ENCODE assay signal across 7 cellular contexts in the genomic region with DNA sequence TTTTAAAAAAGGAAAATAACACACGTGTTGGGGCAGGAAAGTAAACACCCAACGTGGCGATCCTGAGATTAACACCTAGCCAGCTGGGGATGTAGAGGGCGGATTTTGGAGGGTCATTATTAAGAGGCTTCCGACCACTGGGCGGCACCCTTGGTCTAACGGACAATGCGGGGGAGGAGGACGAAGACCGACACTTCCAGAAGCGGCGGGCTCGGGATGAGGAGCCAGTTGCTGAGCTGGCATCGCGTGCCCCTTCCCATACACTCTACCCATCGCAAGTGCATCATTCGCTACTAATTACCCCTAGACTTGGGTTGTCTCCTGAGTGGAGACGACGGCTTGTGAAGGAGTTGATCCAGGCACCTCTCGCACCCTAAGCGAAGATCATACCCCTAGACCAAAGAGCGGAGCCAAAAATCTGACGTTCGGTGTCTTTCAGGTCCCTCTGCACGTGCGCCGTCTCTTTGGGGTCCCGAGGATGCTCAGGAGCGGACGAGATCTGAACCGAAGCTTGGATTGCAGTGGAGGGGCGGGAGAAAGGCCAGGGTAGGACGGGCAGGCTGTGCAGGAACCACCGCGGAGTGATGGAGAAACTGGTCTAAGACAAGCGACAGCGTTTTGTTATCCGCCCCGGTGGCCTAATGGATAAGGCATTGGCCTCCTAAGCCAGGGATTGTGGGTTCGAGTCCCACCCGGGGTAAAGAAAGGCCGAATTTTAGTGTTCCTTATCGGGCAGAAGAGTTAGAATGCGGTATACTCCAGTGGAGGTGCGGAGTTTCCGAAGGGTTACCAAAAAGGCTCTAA. TPM values are rescaled to one million over a fixed set of nuclear protein-coding genes. Genes with fewer than 3 reads are reported as not detected.
DNase-seq lines count a peak whose midpoint lies in the region; ATAC-seq, FAIRE-seq and TF ChIP-seq lines count a peak whose summit lies in the region.

No MANE protein-coding gene starts in this region.

- intact Hi-C loops in K562 (cut with micrococcal nuclease), result loop anchor here (1.0 to 10.0 kb wide), 3 partner anchors 14 to 112 kb away; no protein-coding TSS in a partner anchor
- intact Hi-C loops in sigmoid colon (cut with DNase I), result loop anchor here (5.0 to 10.0 kb wide), 3 partner anchors 130 to 378 kb away; a partner anchor contains a TSS

- H3K27ac ChIP-seq in K562 (ENCODE audit: extremely low read depth, low read depth, low read length) (peak overlapping the region; percentile 81), iPS DF 6.9 (ENCODE audit: low read length) (no peak overlapping the region), sigmoid colon (peak overlapping the region; percentile 68 to 77 (median 74))

- TF ChIP-seq POLR2A in K562 (conservative IDR thresholded peaks at IDR 0.05) (no peak), sigmoid colon (IDR thresholded peaks at IDR 0.05) (no peak)

- POLR2A ChIA-PET in K562 (lab: Yijun Ruan, JAX), result interaction anchor here (0.5 to 1.3 kb wide), 3 partner anchors 9 to 86 kb away, joined by 3 to 6 read pairs (median 3); no protein-coding TSS in a partner anchor

- H3K27me3 ChIP-seq in K562 (ENCODE audit: control insufficient read depth in 2 of 2, insufficient read depth in 2 of 2, low read length in 2 of 2), result no peaks in the 10 kb centered on the region
- H3K27me3 ChIP-seq in iPS DF 6.9 (ENCODE audit: control insufficient read depth, insufficient read depth, low read length), result peaks cover 8% of the 10 kb centered on the region; the same call in 1 of the 2 replicates
- H3K27me3 ChIP-seq in sigmoid colon, result no peaks in the 10 kb centered on the region

- peaks cover 4% of the 10 kb centered on the region; the same call in 1 of the 2 replicates for H4K20me1 ChIP-seq in K562 (replicated peaks; ENCODE audit: control insufficient read depth, insufficient read depth, low read length)

- H3K4me3 ChIP-seq in K562, result peak overlapping the region; percentile 62
- H3K4me3 ChIP-seq in iPS DF 6.9 (ENCODE audit: low read length), result peak overlapping the region; percentile 60; the same call in 1 of the 2 replicates
- H3K4me3 ChIP-seq in sigmoid colon, result peak overlapping the region; percentile 34 to 52 (median 44)

- H2AFZ ChIP-seq in K562 (ENCODE audit: low read depth, low read length), result peak overlapping the region; percentile 95

- H3K4me1 ChIP-seq in K562 (replicated peaks in 1 of 2; ENCODE audit: control insufficient read depth in 2 of 2, insufficient read depth in 2 of 2, low read length in 2 of 2) (peaks cover 2 to 36% of the 10 kb centered on the region in 2 experiments; a peak in 3 of 5 replicates), iPS DF 6.9 (ENCODE audit: control insufficient read depth, insufficient read depth, low read length) (peaks cover 1% of the 10 kb centered on the region), sigmoid colon (peaks cover 0 to 31% (median 26%) of the 10 kb centered on the region in 4 donors)

- no peaks in the 10 kb centered on the region for H3K9me1 ChIP-seq in K562 (ENCODE audit: control insufficient read depth, insufficient read depth, low read length)

- H3K36me3 ChIP-seq in K562 (ENCODE audit: control insufficient read depth, insufficient read depth, low read length) (no peaks in the 10 kb centered on the region), iPS DF 6.9 (ENCODE audit: control insufficient read depth, insufficient read depth, low read length) (no peaks in the 10 kb centered on the region; the same call in 1 of the 2 replicates), sigmoid colon (no peaks in the 10 kb centered on the region)

- TF ChIP-seq CTCF in K562 (IDR thresholded peaks at IDR 0.05 in 2 of 3, conservative IDR thresholded peaks at IDR 0.05 in 1 of 3; ENCODE audit: insufficient read depth in 2 of 3, low read depth in 1 of 3, low read length in 3 of 3) (peak; percentile 82 to 86 (median 83)), sigmoid colon (IDR thresholded peaks at IDR 0.05) (peak in 2 of 4 experiments; percentile 8 to 22)

- TF ChIP-seq EP300 in K562 (IDR thresholded peaks at IDR 0.05; ENCODE audit: low read length), result peak; percentile 80
- TF ChIP-seq EP300 in sigmoid colon (IDR thresholded peaks at IDR 0.05), result no peak

- TF ChIP-seq RAD21 in K562 (CRISPR knock-in tag; conservative IDR thresholded peaks at IDR 0.05 in 1 of 2, IDR thresholded peaks at IDR 0.05 in 1 of 2), result peak; percentile 53 to 80

- DNase-seq in NCI-H2029 (lab: John Stamatoyannopoulos, UW), result peak; percentile 71
- peak; percentile 89 for DNase-seq in T1000 (lab: John Stamatoyannopoulos, UW)
- peak; percentile 65 to 95 (median 72) for DNase-seq in K562 (ENCODE audit: extremely low read depth in 1 of 4, low spot score in 3 of 4)
- no peak for DNase-seq in iPS DF 6.9 (ENCODE audit: low read depth, low spot score)
- DNase-seq in sigmoid colon, result peak; percentile 96

- CTCF ChIA-PET in K562 (lab: Yijun Ruan, JAX; ENCODE audit: low intra/inter-chr PET ratio), result interaction anchor here (0.5 kb wide), 1 partner anchor 124 kb away, joined by 3 read pairs; no protein-coding TSS in a partner anchor

- ATAC-seq in GM18907 (IDR thresholded peaks at IDR 0.05; ENCODE audit: unreplicated experiment) (peak; percentile 21), K562 (peak; percentile 30), GM18909 (IDR thresholded peaks at IDR 0.05; ENCODE audit: poor library complexity, unreplicated experiment) (no peak)

- FAIRE-seq in K562 (lab: Jason Lieb, UNC), result peak; percentile 85

- H3K9me3 ChIP-seq in K562 (replicated peaks; ENCODE audit: control insufficient read depth, insufficient read depth, low read depth, low read length) (no peaks in the 10 kb centered on the region), iPS DF 6.9 (ENCODE audit: control insufficient read depth, insufficient read depth, low read length) (no peaks in the 10 kb centered on the region), sigmoid colon (no peaks in the 10 kb centered on the region)

- H3K9ac ChIP-seq in K562 (ENCODE audit: insufficient read depth in 1 of 2, low read depth in 2 of 2, low read length in 2 of 2), result peak overlapping the region; percentile 58 to 93

- in situ Hi-C loops in K562 (cut with MboI), result no loop called here

- H3K4me2 ChIP-seq in K562 (ENCODE audit: insufficient read depth, low read length), result peak overlapping the region; percentile 99

- no TSS peak for BruUV-seq in K562 (replicated peaks; lab: Mats Ljungman, UMichigan)

- no peaks in the 10 kb centered on the region for H3K79me2 ChIP-seq in K562 (ENCODE audit: control insufficient read depth, insufficient read depth, low read length)

- WGBS in K562 (ENCODE audit: insufficient coverage, low coverage, missing lambda C conversion rate), result under 1% methylated on average over 46 of the region's 46 CpGs
- WGBS in iPS DF 6.9 (ENCODE audit: insufficient coverage, insufficient read length), result no CpG with 5 or more reads among the region's 46 CpGs
- 1% methylated on average over 46 of the region's 46 CpGs for WGBS in sigmoid colon, 2 donors

RNA-seq across cellular contexts. Expression of a gene that starts 17.6 kb away (rescaled TPM):
- 3.3 and 8.4 TPM in 2 replicates for total RNA-seq in K562 (2011; cell fraction: chromatin; rRNA removed; ENCODE audit: low replicate concordance)
- 6.6 and 7.7 TPM in 2 replicates for total RNA-seq in K562 (2011; cell fraction: nucleolus; rRNA removed)
- total RNA-seq in K562 (2011; cell fraction: nucleoplasm; rRNA removed), result 4.5 and 4.7 TPM in 2 replicates
- total RNA-seq in K562 (2014; rRNA removed) (2.7 and 3.2 TPM in 2 replicates), K562 (2014; rRNA removed; fragmentation: Illumina TruSeq; extraction: Trizol) (0.61 and 0.84 TPM in 2 replicates), K562 (2015; rRNA removed; fragmentation: Illumina TruSeq; extraction: Trizol) (1.8 and 2.1 TPM in 2 replicates), K562 (2021) (9.3 and 10.0 TPM in 2 replicates), sigmoid colon (10 to 100 TPM in 1 of 4 donors, 1 to 10 TPM in 3; 2.6 to 10.5 (median 5.0) TPM)
- polyA plus RNA-seq in K562 (2011; rRNA removed) (0.74 and 1.2 TPM in 2 replicates), K562 (2014; fragmentation: Illumina TruSeq; extraction: Trizol) (1.8 and 5.0 TPM in 2 replicates), K562 (2014; fragmentation: Nextera tagmentation; extraction: Ambion mirVana) (under 1 TPM; 0.49 to 0.62 TPM), K562 (2014; rRNA removed) (3.1 and 3.2 TPM in 2 replicates), sigmoid colon (10 to 100 TPM in 1 of 3 donors, 1 to 10 TPM in 2; 7.2 to 11.3 (median 7.2) TPM)
- 0.93 and 2.0 TPM in 2 replicates for polyA plus RNA-seq in K562 (2011; cell fraction: cytosol; rRNA removed)
- 3.5 and 6.9 TPM in 2 replicates for polyA plus RNA-seq in K562 (2011; cell fraction: nucleus; rRNA removed)
- 6.1 and 13.6 TPM in 2 replicates for polyA plus RNA-seq in K562 (2012)
- 0.88 and 0.99 TPM in 2 replicates for polyA minus RNA-seq in K562 (2011; rRNA and poly(A)+ RNA removed)
- 3.6 and 7.0 TPM in 2 replicates for polyA minus RNA-seq in K562 (2011; cell fraction: cytosol; rRNA and poly(A)+ RNA removed)
- polyA minus RNA-seq in K562 (2011; cell fraction: nucleus; rRNA and poly(A)+ RNA removed), result 3.0 and 3.4 TPM in 2 replicates

RNA-seq across cellular contexts. Expression of a gene that starts 35.5 kb away (rescaled TPM):
- total RNA-seq in K562 (2011; cell fraction: chromatin; rRNA removed; ENCODE audit: low replicate concordance), result 0.81 and 1.4 TPM in 2 replicates
- total RNA-seq in K562 (2011; cell fraction: nucleolus; rRNA removed), result 1.3 and 1.8 TPM in 2 replicates
- 0.73 and 2.6 TPM in 2 replicates for total RNA-seq in K562 (2011; cell fraction: nucleoplasm; rRNA removed)
- total RNA-seq in K562 (2014; rRNA removed), result 0.45 TPM in 1 of 2 replicates, not detected in the other
- total RNA-seq in K562 (2014; rRNA removed; fragmentation: Illumina TruSeq; extraction: Trizol), result 0.15 and 0.54 TPM in 2 replicates
- total RNA-seq in K562 (2015; rRNA removed; fragmentation: Illumina TruSeq; extraction: Trizol), result 0.23 TPM in 1 of 2 replicates, not detected in the other
- total RNA-seq in K562 (2021), result 0.22 TPM in 1 of 2 replicates, not detected in the other
- 0.46 TPM in 2 replicates for polyA plus RNA-seq in K562 (2011; rRNA removed)
- 1.1 and 1.3 TPM in 2 replicates for polyA plus RNA-seq in K562 (2011; cell fraction: cytosol; rRNA removed)
- polyA plus RNA-seq in K562 (2011; cell fraction: nucleus; rRNA removed), result 0.57 and 1.0 TPM in 2 replicates
- polyA plus RNA-seq in K562 (2012), result 0.08 and 0.11 TPM in 2 replicates
- polyA plus RNA-seq in K562 (2014; fragmentation: Illumina TruSeq; extraction: Trizol), result 0.30 and 0.61 TPM in 2 replicates
- polyA plus RNA-seq in K562 (2014; fragmentation: Nextera tagmentation; extraction: Ambion mirVana), result not detected
- polyA plus RNA-seq in K562 (2014; rRNA removed), result 0.12 and 0.25 TPM in 2 replicates
- polyA minus RNA-seq in K562 (2011; rRNA and poly(A)+ RNA removed), result 0.84 and 2.9 TPM in 2 replicates
- 2.0 TPM in 1 of 2 replicates, not detected in the other for polyA minus RNA-seq in K562 (2011; cell fraction: cytosol; rRNA and poly(A)+ RNA removed)
- polyA minus RNA-seq in K562 (2011; cell fraction: nucleus; rRNA and poly(A)+ RNA removed), result 0.44 TPM in 1 of 2 replicates, not detected in the other
- total RNA-seq in sigmoid colon, result not detected
- polyA plus RNA-seq in sigmoid colon, result not detected

RNA-seq across cellular contexts. Expression of a gene that starts 40.1 kb away (rescaled TPM):
- 3.9 and 8.4 TPM in 2 replicates for total RNA-seq in K562 (2011; cell fraction: chromatin; rRNA removed; ENCODE audit: low replicate concordance)
- total RNA-seq in K562 (2011; cell fraction: nucleolus; rRNA removed), result 8.7 and 9.3 TPM in 2 replicates
- 3.0 and 3.1 TPM in 2 replicates for total RNA-seq in K562 (2011; cell fraction: nucleoplasm; rRNA removed)
- total RNA-seq in K562 (2014; rRNA removed) (11.8 and 14.2 TPM in 2 replicates), K562 (2014; rRNA removed; fragmentation: Illumina TruSeq; extraction: Trizol) (1.9 and 2.4 TPM in 2 replicates), K562 (2015; rRNA removed; fragmentation: Illumina TruSeq; extraction: Trizol) (5.1 and 5.4 TPM in 2 replicates), K562 (2021) (9.4 and 10.1 TPM in 2 replicates), sigmoid colon (10 to 100 TPM; 15.8 to 17.5 (median 16.7) TPM)
- polyA plus RNA-seq in K562 (2011; rRNA removed) (3.6 and 4.7 TPM in 2 replicates), K562 (2014; fragmentation: Illumina TruSeq; extraction: Trizol) (3.3 and 5.0 TPM in 2 replicates), K562 (2014; fragmentation: Nextera tagmentation; extraction: Ambion mirVana) (not detected), K562 (2014; rRNA removed) (8.3 and 8.7 TPM in 2 replicates), sigmoid colon (10 to 100 TPM in 2 of 3 donors, 1 to 10 TPM in 1; 6.6 to 12.6 (median 10.9) TPM)
- polyA plus RNA-seq in K562 (2011; cell fraction: cytosol; rRNA removed), result 6.0 and 16.0 TPM in 2 replicates
- 6.6 and 12.0 TPM in 2 replicates for polyA plus RNA-seq in K562 (2011; cell fraction: nucleus; rRNA removed)
- polyA plus RNA-seq in K562 (2012), result 6.3 and 12.0 TPM in 2 replicates
- polyA minus RNA-seq in K562 (2011; rRNA and poly(A)+ RNA removed), result 0.81 and 2.0 TPM in 2 replicates
- polyA minus RNA-seq in K562 (2011; cell fraction: cytosol; rRNA and poly(A)+ RNA removed), result 4.6 and 6.7 TPM in 2 replicates
- polyA minus RNA-seq in K562 (2011; cell fraction: nucleus; rRNA and poly(A)+ RNA removed), result 1.9 and 2.6 TPM in 2 replicates

RNA-seq across cellular contexts. Expression of a gene that starts 53.4 kb away (rescaled TPM):
- total RNA-seq in K562 (2011; cell fraction: chromatin; rRNA removed; ENCODE audit: low replicate concordance), result not detected in 2 replicates
- total RNA-seq in K562 (2011; cell fraction: nucleolus; rRNA removed), result 0.17 TPM in 1 of 2 replicates, not detected in the other
- 0.37 TPM in 1 of 2 replicates, not detected in the other for total RNA-seq in K562 (2011; cell fraction: nucleoplasm; rRNA removed)
- total RNA-seq in K562 (2014; rRNA removed) (not detected in 2 replicates), K562 (2014; rRNA removed; fragmentation: Illumina TruSeq; extraction: Trizol) (not detected in 2 replicates), K562 (2015; rRNA removed; fragmentation: Illumina TruSeq; extraction: Trizol) (not detected in 2 replicates), K562 (2021) (0.16 and 0.22 TPM in 2 replicates), sigmoid colon (not detected)
- polyA plus RNA-seq in K562 (2011; rRNA removed) (not detected in 2 replicates), K562 (2014; fragmentation: Illumina TruSeq; extraction: Trizol) (not detected in 2 replicates), K562 (2014; fragmentation: Nextera tagmentation; extraction: Ambion mirVana) (not detected), K562 (2014; rRNA removed) (not detected in 2 replicates), sigmoid colon (not detected)
- polyA plus RNA-seq in K562 (2011; cell fraction: cytosol; rRNA removed), result 0.03 TPM in 1 of 2 replicates, not detected in the other
- 0.10 TPM in 1 of 2 replicates, not detected in the other for polyA plus RNA-seq in K562 (2011; cell fraction: nucleus; rRNA removed)
- polyA plus RNA-seq in K562 (2012), result 0.14 TPM in 1 of 2 replicates, not detected in the other
- polyA minus RNA-seq in K562 (2011; rRNA and poly(A)+ RNA removed), result not detected in 2 replicates
- polyA minus RNA-seq in K562 (2011; cell fraction: cytosol; rRNA and poly(A)+ RNA removed), result not detected in 2 replicates
- not detected in 2 replicates for polyA minus RNA-seq in K562 (2011; cell fraction: nucleus; rRNA and poly(A)+ RNA removed)
